Comparison of ENCODE assay signal across 1 cellular context in the genomic region with DNA sequence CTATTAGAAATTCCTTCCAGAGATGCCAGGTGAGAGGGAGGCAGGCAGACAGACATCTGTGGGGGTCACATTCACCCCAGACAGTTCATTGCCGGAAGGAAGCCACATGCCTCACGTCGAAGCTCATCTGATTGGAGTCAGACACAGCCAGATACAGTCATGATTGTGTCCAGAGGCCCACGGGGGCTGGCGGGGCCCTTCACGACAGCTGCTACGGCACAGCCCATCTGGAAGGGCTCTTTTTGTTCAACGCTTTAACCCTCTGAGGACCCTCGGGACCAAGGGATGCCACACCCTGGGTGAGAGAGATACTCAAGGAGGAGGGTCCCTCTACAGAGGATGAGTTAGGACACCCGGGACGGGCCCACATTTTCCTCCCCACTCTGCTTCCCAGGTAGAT.
A peak's percentile ranks its signal among the peaks of the same experiment; 100 is the strongest.
TF ChIP-seq lines count a peak whose summit lies in the region.

No MANE protein-coding gene starts in this region.

TF ChIP-seq in SK-N-SH, 30 proteins besides CTCF, POLR2A, EP300 and RAD21:
- TF ChIP-seq GATA2 (CRISPR knock-in tag; IDR thresholded peaks at IDR 0.05) (peak; percentile 77), RCOR1 (IDR thresholded peaks at IDR 0.05; ENCODE audit: low read length) (peak; percentile 86), FOXJ3 (CRISPR knock-in tag; IDR thresholded peaks at IDR 0.05) (peak; percentile 38; the same call in 1 of the 2 replicates), YY1 (IDR thresholded peaks at IDR 0.05; ENCODE audit: low read depth) (no peak), MXI1 (IDR thresholded peaks at IDR 0.05; ENCODE audit: low read depth, low read length) (peak; percentile 45; the same call in 1 of the 2 replicates), CHD2 (IDR thresholded peaks at IDR 0.05; ENCODE audit: low read length, partially characterized antibody) (peak; percentile 32)
- TF ChIP-seq, protein P1, sequence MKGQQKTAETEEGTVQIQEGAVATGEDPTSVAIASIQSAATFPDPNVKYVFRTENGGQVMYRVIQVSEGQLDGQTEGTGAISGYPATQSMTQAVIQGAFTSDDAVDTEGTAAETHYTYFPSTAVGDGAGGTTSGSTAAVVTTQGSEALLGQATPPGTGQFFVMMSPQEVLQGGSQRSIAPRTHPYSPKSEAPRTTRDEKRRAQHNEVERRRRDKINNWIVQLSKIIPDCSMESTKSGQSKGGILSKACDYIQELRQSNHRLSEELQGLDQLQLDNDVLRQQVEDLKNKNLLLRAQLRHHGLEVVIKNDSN (IDR thresholded peaks at IDR 0.05; ENCODE audit: borderline replicate concordance, low read depth): no peak
